8 cellular contexts compared by ENCODE assay signal in the genomic region with DNA sequence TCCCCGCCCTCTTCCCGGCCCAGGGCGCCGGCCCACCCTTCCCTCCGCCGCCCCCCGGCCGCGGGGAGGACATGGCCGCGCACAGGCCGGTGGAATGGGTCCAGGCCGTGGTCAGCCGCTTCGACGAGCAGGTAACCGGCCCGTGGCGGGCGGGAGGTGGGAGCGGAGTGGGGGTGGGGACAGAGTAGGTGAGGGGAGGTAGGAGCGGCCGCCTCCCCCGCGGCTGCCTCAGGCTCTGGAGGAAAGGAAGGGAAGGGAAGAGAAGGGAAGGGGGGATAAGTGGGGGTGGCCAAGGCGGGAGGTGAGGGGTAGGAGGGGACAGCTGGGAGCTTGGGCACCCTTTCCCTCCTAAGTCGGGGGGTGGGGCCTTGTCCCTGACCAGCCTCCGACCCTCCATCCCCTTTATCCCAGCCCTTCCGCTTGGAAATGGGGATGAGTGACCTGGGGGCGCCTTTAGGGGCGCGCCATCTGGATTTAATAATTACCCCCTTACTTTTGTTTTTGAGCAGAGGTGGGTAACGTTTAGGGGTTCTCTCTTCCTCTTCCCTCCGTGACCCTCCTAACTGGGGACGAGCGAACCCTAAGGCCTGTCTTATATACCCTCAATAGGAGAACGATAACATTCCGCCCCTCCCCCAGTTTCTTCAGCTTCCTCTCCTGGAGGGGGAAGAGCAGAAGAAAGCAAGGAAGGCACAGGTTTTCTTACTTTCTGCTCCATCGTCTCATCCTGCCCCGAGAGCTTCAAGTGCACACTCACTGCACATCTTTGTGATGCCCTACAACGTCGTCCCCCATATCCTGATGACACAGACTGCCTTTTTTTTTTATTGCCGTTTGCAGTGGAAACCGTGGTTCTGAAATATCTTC. TPM values are rescaled to one million over a fixed set of nuclear protein-coding genes. Genes with fewer than 3 reads are reported as not detected.
DNase-seq lines count a peak whose midpoint lies in the region; ATAC-seq, FAIRE-seq and TF ChIP-seq lines count a peak whose summit lies in the region.

No MANE protein-coding gene starts in this region.

- CTCF ChIA-PET in HEK293 (lab: Yijun Ruan, JAX) (interaction anchor here (0.6 to 2.0 kb wide), 7 partner anchors 34 to 979 kb away, joined by 3 to 7 read pairs (median 3); a partner anchor contains a TSS), endothelial cell of umbilical vein (lab: Charles Lee) (interaction anchor here (1.0 to 1.8 kb wide), 4 partner anchors 12 to 119 kb away, joined by 3 read pairs; no protein-coding TSS in a partner anchor)
- CTCF ChIA-PET in activated CD8-positive, alpha-beta T cell treated with anti-CD3 and anti-CD28 coated beads, Interleukin-2, amount 10 ng/mL, durations not matched to agents 7 days and 5 days (lab: Charles Lee), result interaction anchor here (1.0 to 1.4 kb wide), 3 partner anchors 28 to 121 kb away, joined by 3 to 4 read pairs (median 3); no protein-coding TSS in a partner anchor

- TF ChIP-seq POLR2A in endothelial cell of umbilical vein (IDR thresholded peaks at IDR 0.05; ENCODE audit: low read depth, low read length), result no peak

- H3K27ac ChIP-seq in HEK293 (ENCODE audit: extremely low read depth, low read depth, low read length), result peak overlapping the region; percentile 94
- H3K27ac ChIP-seq in endothelial cell of umbilical vein (ENCODE audit: insufficient read depth, low read depth, low read length), result peak overlapping the region; percentile 71

- intact Hi-C loops in endothelial cell of umbilical vein (cut with micrococcal nuclease), result loop anchor here (1.0 to 10.0 kb wide), 3 partner anchors 8 to 759 kb away; a partner anchor contains a TSS

- BruUV-seq in endothelial cell of umbilical vein (replicated peaks; lab: Mats Ljungman, UMichigan), result TSS peak; percentile 57

- no peaks in the 10 kb centered on the region for H4K20me1 ChIP-seq in endothelial cell of umbilical vein (replicated peaks; ENCODE audit: control insufficient read depth, extremely low read depth, insufficient read depth, low read length)

- no peaks in the 10 kb centered on the region for H3K27me3 ChIP-seq in endothelial cell of umbilical vein (ENCODE audit: control insufficient read depth in 2 of 2, insufficient read depth in 2 of 2, low read length in 2 of 2)

- peak overlapping the region; percentile 66 for H2AFZ ChIP-seq in endothelial cell of umbilical vein (ENCODE audit: low read depth, low read length)

- peak overlapping the region; percentile 85 for H3K9ac ChIP-seq in endothelial cell of umbilical vein (replicated peaks; ENCODE audit: extremely low read depth, insufficient read depth, low read length)

- H3K4me1 Mint-ChIP-seq in activated CD8-positive, alpha-beta T cell treated with anti-CD3 and anti-CD28 coated beads, Interleukin-2, amount 10 ng/mL, durations not matched to agents 7 days and 5 days (ENCODE audit: low read depth), result peaks cover 15% of the 10 kb centered on the region
- peaks cover 12% of the 10 kb centered on the region for H3K4me1 Mint-ChIP-seq in memory B cell
- peaks cover 12% of the 10 kb centered on the region for H3K4me1 Mint-ChIP-seq in stimulated activated naive CD8-positive, alpha-beta T cell treated with anti-CD3 and anti-CD28 coated beads, Interleukin-15, Interleukin-2, amounts not matched to agents 100 ng/mL and 50 ng/mL, for 24 hours (ENCODE audit: low read depth)

- peak overlapping the region; percentile 83 for H3K27ac Mint-ChIP-seq in activated CD8-positive, alpha-beta T cell treated with anti-CD3 and anti-CD28 coated beads, Interleukin-2, amount 10 ng/mL, durations not matched to agents 7 days and 5 days
- peak overlapping the region; percentile 92 for H3K27ac Mint-ChIP-seq in memory B cell
- peak overlapping the region; percentile 91 for H3K27ac Mint-ChIP-seq in stimulated activated naive CD8-positive, alpha-beta T cell treated with anti-CD3 and anti-CD28 coated beads, Interleukin-15, Interleukin-2, amounts not matched to agents 100 ng/mL and 50 ng/mL, for 24 hours

- H3K4me1 ChIP-seq in HEK293 (ENCODE audit: control insufficient read depth, insufficient read depth, low read length) (peaks cover 4% of the 10 kb centered on the region; the same call in 1 of the 2 replicates), endothelial cell of umbilical vein (ENCODE audit: control insufficient read depth, extremely low read depth, insufficient read depth, low read length) (peaks cover 10% of the 10 kb centered on the region)

- H3K9me3 ChIP-seq in HEK293 (ENCODE audit: control insufficient read depth, insufficient read depth, low read depth, low read length), result no peaks in the 10 kb centered on the region
- no peaks in the 10 kb centered on the region for H3K9me3 ChIP-seq in endothelial cell of umbilical vein (replicated peaks; ENCODE audit: control insufficient read depth, insufficient read depth, low read length)

- dilution Hi-C loops in endothelial cell of umbilical vein (cut with MboI; ENCODE audit: extremely low pct_ligation_motif_present, low sequenced_read_pairs), result no loop called here

- H3K36me3 ChIP-seq in HEK293 (ENCODE audit: control insufficient read depth in 2 of 2, insufficient read depth in 1 of 2, low read length in 2 of 2) (peaks cover 3 to 4% of the 10 kb centered on the region in 2 experiments; a peak in 2 of 3 replicates), endothelial cell of umbilical vein (ENCODE audit: control insufficient read depth in 2 of 2, extremely low read depth in 1 of 2, insufficient read depth in 2 of 2, low read length in 2 of 2) (no peaks in the 10 kb centered on the region)

- no peak for TF ChIP-seq CTCF in HEK293 (tag by site-specific recombination; IDR thresholded peaks at IDR 0.05)
- TF ChIP-seq CTCF in endothelial cell of umbilical vein (IDR thresholded peaks at IDR 0.05; ENCODE audit: extremely low read depth in 1 of 2, insufficient read depth in 1 of 2, low read depth in 1 of 2, low read length in 2 of 2), result no peak

- peak; percentile 48 for DNase-seq in Daoy (ENCODE audit: low read depth)
- DNase-seq in NCI-H345 (lab: John Stamatoyannopoulos, UW), result peak; percentile 41
- DNase-seq in activated CD8-positive, alpha-beta T cell treated with anti-CD3 and anti-CD28 coated beads, Interleukin-2, amount 10 ng/mL, durations not matched to agents 7 days and 5 days, result peak; percentile 44
- peak; percentile 47 for DNase-seq in endothelial cell of umbilical vein (ENCODE audit: low read depth, low spot score)
- peak; percentile 6 to 22 for DNase-seq in memory B cell (ENCODE audit: low spot score in 2 of 2)
- DNase-seq in 8988T, result no peak

- POLR2A ChIA-PET in HEK293 (lab: Yijun Ruan, JAX) (interaction anchor here (0.6 to 2.0 kb wide), 26 partner anchors 9 to 1451 kb away, joined by 3 to 16 read pairs (median 4); no protein-coding TSS in a partner anchor), endothelial cell of umbilical vein (lab: Charles Lee) (interaction anchor here (1.0 kb wide), 1 partner anchor 87 kb away, joined by 3 read pairs; no protein-coding TSS in a partner anchor)
- POLR2A ChIA-PET in activated CD8-positive, alpha-beta T cell treated with anti-CD3 and anti-CD28 coated beads, Interleukin-2, amount 10 ng/mL, durations not matched to agents 7 days and 5 days (lab: Charles Lee), result interaction anchor here (0.5 to 0.9 kb wide), 5 partner anchors 10 to 286 kb away, joined by 4 to 7 read pairs (median 5); no protein-coding TSS in a partner anchor

- FAIRE-seq in endothelial cell of umbilical vein (lab: Jason Lieb, UNC), result peak; percentile 54

- H3K79me2 ChIP-seq in endothelial cell of umbilical vein (ENCODE audit: control insufficient read depth, insufficient read depth, low read length), result peaks cover 40% of the 10 kb centered on the region

- peaks cover 3% of the 10 kb centered on the region for H3K27me3 Mint-ChIP-seq in activated CD8-positive, alpha-beta T cell treated with anti-CD3 and anti-CD28 coated beads, Interleukin-2, amount 10 ng/mL, durations not matched to agents 7 days and 5 days (ENCODE audit: low read depth)
- H3K27me3 Mint-ChIP-seq in memory B cell, result no peaks in the 10 kb centered on the region
- no peaks in the 10 kb centered on the region for H3K27me3 Mint-ChIP-seq in stimulated activated naive CD8-positive, alpha-beta T cell treated with anti-CD3 and anti-CD28 coated beads, Interleukin-15, Interleukin-2, amounts not matched to agents 100 ng/mL and 50 ng/mL, for 24 hours

- H3K36me3 Mint-ChIP-seq in activated CD8-positive, alpha-beta T cell treated with anti-CD3 and anti-CD28 coated beads, Interleukin-2, amount 10 ng/mL, durations not matched to agents 7 days and 5 days (ENCODE audit: low read depth), result no peaks in the 10 kb centered on the region
- H3K36me3 Mint-ChIP-seq in memory B cell, result no peaks in the 10 kb centered on the region
- no peaks in the 10 kb centered on the region for H3K36me3 Mint-ChIP-seq in stimulated activated naive CD8-positive, alpha-beta T cell treated with anti-CD3 and anti-CD28 coated beads, Interleukin-15, Interleukin-2, amounts not matched to agents 100 ng/mL and 50 ng/mL, for 24 hours (ENCODE audit: low read depth)

- no peaks in the 10 kb centered on the region for H3K9me3 Mint-ChIP-seq in activated CD8-positive, alpha-beta T cell treated with anti-CD3 and anti-CD28 coated beads, Interleukin-2, amount 10 ng/mL, durations not matched to agents 7 days and 5 days (ENCODE audit: insufficient read depth)
- H3K9me3 Mint-ChIP-seq in memory B cell, result no peaks in the 10 kb centered on the region
- no peaks in the 10 kb centered on the region for H3K9me3 Mint-ChIP-seq in stimulated activated naive CD8-positive, alpha-beta T cell treated with anti-CD3 and anti-CD28 coated beads, Interleukin-15, Interleukin-2, amounts not matched to agents 100 ng/mL and 50 ng/mL, for 24 hours

- no peaks in the 10 kb centered on the region for H3K9me1 ChIP-seq in endothelial cell of umbilical vein (replicated peaks; ENCODE audit: control insufficient read depth, extremely low read depth, insufficient read depth, low read length)

- peak overlapping the region; percentile 90 for H3K4me2 ChIP-seq in endothelial cell of umbilical vein (ENCODE audit: insufficient read depth, low read length)

- ATAC-seq in activated CD8-positive, alpha-beta T cell treated with anti-CD3 and anti-CD28 coated beads, Interleukin-2, amount 10 ng/mL, durations not matched to agents 7 days and 5 days, result peak; percentile 31
- ATAC-seq in memory B cell (ENCODE audit: low read depth), result peak; percentile 11

- H3K4me3 ChIP-seq in HEK293 (ENCODE audit: low read depth, low read length) (peak overlapping the region; percentile 70), endothelial cell of umbilical vein (replicated peaks in 1 of 3; ENCODE audit: insufficient read depth in 1 of 3, low read depth in 1 of 3, low read length in 3 of 3) (peak overlapping the region; percentile 79 to 99 (median 88))

- peak overlapping the region; percentile 90 for H3K4me3 Mint-ChIP-seq in activated CD8-positive, alpha-beta T cell treated with anti-CD3 and anti-CD28 coated beads, Interleukin-2, amount 10 ng/mL, durations not matched to agents 7 days and 5 days
- H3K4me3 Mint-ChIP-seq in memory B cell, result peak overlapping the region; percentile 88
- H3K4me3 Mint-ChIP-seq in stimulated activated naive CD8-positive, alpha-beta T cell treated with anti-CD3 and anti-CD28 coated beads, Interleukin-15, Interleukin-2, amounts not matched to agents 100 ng/mL and 50 ng/mL, for 24 hours, result peak overlapping the region; percentile 94

RNA-seq across cellular contexts. Expression of a gene that starts 0.7 kb away (rescaled TPM):
- 13.8 and 30.2 TPM in 2 replicates for total RNA-seq in Daoy (2014; rRNA removed; shearing (Covaris generic))
- total RNA-seq in activated CD8-positive, alpha-beta T cell treated with anti-CD3 and anti-CD28 coated beads, Interleukin-2, amount 10 ng/mL, durations not matched to agents 7 days and 5 days, result 10 to 100 TPM; 16.7 to 17.4 TPM
- 37.6 and 42.4 TPM in 2 replicates for total RNA-seq in endothelial cell of umbilical vein
- polyA plus RNA-seq in endothelial cell of umbilical vein, result 13.0 and 13.7 TPM in 2 replicates
- polyA plus RNA-seq in endothelial cell of umbilical vein (2011; cell fraction: cytosol; rRNA removed), result 9.7 and 11.2 TPM in 2 replicates
- 55.1 and 56.9 TPM in 2 replicates for polyA plus RNA-seq in endothelial cell of umbilical vein (2011; cell fraction: nucleus; rRNA removed)
- polyA plus RNA-seq in endothelial cell of umbilical vein (2012), result 13.6 and 14.6 TPM in 2 replicates
- polyA minus RNA-seq in endothelial cell of umbilical vein, result 83.6 and 83.7 TPM in 2 replicates
- 58.1 TPM for polyA minus RNA-seq in endothelial cell of umbilical vein (2011; cell fraction: cytosol; rRNA and poly(A)+ RNA removed)
- polyA minus RNA-seq in endothelial cell of umbilical vein (2011; cell fraction: nucleus; rRNA and poly(A)+ RNA removed), result 181 and 280 TPM in 2 replicates
